1 cellular context compared by ENCODE assay signal in the genomic region with DNA sequence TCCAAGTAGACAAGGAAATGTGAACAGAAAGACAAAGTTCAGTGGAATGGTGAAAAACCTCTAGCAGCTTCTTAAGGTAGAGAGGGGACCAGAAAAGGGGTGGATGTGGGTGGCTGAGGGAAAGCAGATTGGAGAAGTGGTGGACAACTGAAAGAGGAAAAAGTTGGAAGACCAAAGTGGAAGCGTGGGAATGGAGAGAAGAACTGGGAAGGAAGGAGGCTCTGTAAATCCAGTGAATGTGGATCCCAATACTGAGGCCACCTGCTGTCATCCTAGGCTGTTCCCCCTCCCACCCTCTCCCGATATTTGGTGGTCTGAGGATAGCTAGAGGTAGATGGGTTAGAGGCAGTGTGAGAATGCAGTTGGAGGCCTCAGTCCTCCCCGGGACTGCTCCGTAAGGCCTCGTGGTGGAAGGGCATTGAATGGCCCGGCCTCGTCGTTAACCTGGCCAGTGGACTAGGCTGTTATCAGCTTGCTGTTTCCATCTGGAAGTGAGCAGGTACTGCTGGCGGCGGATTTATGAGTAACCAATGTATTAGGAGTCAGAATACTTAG.
TF ChIP-seq lines count a peak whose summit lies in the region.

No MANE protein-coding gene starts in this region.

TF ChIP-seq in K562, 482 proteins besides CTCF, POLR2A, EP300 and RAD21 (continued from another document and continues in another):
- TF ChIP-seq TAF9B (IDR thresholded peaks at IDR 0.05; ENCODE audit: partially characterized antibody) (no peak), ZNF507 (tag; conservative IDR thresholded peaks at IDR 0.05) (no peak), NCOR1 (IDR thresholded peaks at IDR 0.05) (no peak), BRD9 (IDR thresholded peaks at IDR 0.05; ENCODE audit: low read depth, partially characterized antibody) (peak; percentile 23), RFX7 (CRISPR knock-in tag; IDR thresholded peaks at IDR 0.05) (no peak), SAP30 (IDR thresholded peaks at IDR 0.05; ENCODE audit: borderline replicate concordance, insufficient read depth, low read depth, low read length, poor library complexity, severe bottlenecking) (peak; percentile 65), ZBTB40 (IDR thresholded peaks at IDR 0.05) (peak; percentile 20; the same call in 1 of the 2 replicates), ZBTB40 (CRISPR knock-in tag; IDR thresholded peaks at IDR 0.05) (no peak), PHB2 (IDR thresholded peaks at IDR 0.05; ENCODE audit: low read depth) (0 out of 2 replicates have a peak, but pooled peaks have one; percentile 39), ATF7 (IDR thresholded peaks at IDR 0.05) (no peak), ZNF592 (IDR thresholded peaks at IDR 0.05) (peak; percentile 73), ZNF134 (CRISPR knock-in tag; conservative IDR thresholded peaks at IDR 0.05) (no peak), TRIM28 (IDR thresholded peaks at IDR 0.05) (no peak), ZEB2 (IDR thresholded peaks at IDR 0.05) (0 out of 2 replicates have a peak, but pooled peaks have one; percentile 38), GATA2 (CRISPR knock-in tag; IDR thresholded peaks at IDR 0.05) (0 out of 2 replicates have a peak, but pooled peaks have one; percentile 13), RNF219 (CRISPR knock-in tag; IDR thresholded peaks at IDR 0.05) (no peak), TOE1 (IDR thresholded peaks at IDR 0.05; ENCODE audit: borderline replicate concordance) (no peak), TOE1 (CRISPR knock-in tag; IDR thresholded peaks at IDR 0.05; ENCODE audit: borderline replicate concordance, low read depth) (no peak)
- TF ChIP-seq, protein P1, sequence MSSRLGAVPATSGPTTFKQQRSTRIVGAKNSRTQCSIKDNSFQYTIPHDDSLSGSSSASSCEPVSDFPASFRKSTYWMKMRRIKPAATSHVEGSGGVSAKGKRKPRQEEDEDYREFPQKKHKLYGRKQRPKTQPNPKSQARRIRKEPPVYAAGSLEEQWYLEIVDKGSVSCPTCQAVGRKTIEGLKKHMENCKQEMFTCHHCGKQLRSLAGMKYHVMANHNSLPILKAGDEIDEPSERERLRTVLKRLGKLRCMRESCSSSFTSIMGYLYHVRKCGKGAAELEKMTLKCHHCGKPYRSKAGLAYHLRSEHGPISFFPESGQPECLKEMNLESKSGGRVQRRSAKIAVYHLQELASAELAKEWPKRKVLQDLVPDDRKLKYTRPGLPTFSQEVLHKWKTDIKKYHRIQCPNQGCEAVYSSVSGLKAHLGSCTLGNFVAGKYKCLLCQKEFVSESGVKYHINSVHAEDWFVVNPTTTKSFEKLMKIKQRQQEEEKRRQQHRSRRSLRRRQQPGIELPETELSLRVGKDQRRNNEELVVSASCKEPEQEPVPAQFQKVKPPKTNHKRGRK (tag; IDR thresholded peaks at IDR 0.05): peak; percentile 67; the same call in 1 of the 2 replicates
- TF ChIP-seq, protein P2, sequence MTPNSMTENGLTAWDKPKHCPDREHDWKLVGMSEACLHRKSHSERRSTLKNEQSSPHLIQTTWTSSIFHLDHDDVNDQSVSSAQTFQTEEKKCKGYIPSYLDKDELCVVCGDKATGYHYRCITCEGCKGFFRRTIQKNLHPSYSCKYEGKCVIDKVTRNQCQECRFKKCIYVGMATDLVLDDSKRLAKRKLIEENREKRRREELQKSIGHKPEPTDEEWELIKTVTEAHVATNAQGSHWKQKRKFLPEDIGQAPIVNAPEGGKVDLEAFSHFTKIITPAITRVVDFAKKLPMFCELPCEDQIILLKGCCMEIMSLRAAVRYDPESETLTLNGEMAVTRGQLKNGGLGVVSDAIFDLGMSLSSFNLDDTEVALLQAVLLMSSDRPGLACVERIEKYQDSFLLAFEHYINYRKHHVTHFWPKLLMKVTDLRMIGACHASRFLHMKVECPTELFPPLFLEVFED (CRISPR knock-in tag; conservative IDR thresholded peaks at IDR 0.05): peak; percentile 73; the same call in 1 of the 2 replicates
- TF ChIP-seq, protein P3, sequence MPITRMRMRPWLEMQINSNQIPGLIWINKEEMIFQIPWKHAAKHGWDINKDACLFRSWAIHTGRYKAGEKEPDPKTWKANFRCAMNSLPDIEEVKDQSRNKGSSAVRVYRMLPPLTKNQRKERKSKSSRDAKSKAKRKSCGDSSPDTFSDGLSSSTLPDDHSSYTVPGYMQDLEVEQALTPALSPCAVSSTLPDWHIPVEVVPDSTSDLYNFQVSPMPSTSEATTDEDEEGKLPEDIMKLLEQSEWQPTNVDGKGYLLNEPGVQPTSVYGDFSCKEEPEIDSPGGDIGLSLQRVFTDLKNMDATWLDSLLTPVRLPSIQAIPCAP (CRISPR knock-in tag; IDR thresholded peaks at IDR 0.05; ENCODE audit: borderline replicate concordance): no peak
- TF ChIP-seq, protein P4, sequence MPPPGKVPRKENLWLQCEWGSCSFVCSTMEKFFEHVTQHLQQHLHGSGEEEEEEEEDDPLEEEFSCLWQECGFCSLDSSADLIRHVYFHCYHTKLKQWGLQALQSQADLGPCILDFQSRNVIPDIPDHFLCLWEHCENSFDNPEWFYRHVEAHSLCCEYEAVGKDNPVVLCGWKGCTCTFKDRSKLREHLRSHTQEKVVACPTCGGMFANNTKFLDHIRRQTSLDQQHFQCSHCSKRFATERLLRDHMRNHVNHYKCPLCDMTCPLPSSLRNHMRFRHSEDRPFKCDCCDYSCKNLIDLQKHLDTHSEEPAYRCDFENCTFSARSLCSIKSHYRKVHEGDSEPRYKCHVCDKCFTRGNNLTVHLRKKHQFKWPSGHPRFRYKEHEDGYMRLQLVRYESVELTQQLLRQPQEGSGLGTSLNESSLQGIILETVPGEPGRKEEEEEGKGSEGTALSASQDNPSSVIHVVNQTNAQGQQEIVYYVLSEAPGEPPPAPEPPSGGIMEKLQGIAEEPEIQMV (tag; conservative IDR thresholded peaks at IDR 0.05; ENCODE audit: low read depth): no peak
